In the genomic region with DNA sequence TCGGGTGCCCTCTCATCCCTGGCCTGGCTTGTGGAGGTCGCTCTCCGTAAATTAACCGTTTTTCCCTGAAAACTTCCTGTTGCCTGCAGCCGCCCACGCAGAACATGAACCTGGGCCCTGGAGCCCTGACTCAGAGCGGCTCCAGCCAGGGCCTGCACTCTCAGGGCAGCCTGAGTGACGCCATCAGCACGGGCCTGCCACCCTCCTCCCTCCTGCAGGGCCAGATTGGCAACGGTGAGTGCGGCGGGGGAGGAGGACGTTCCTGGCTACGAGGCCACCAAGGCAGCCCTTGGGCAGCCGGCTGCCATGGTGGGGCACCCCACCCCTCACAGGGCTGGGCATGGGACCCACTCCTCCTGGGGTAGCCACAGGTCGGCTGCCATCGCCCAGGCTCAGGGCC, we compare ENCODE assay signal across 22 cellular contexts. TPM values are rescaled to one million over a fixed set of nuclear protein-coding genes. Genes with fewer than 3 reads are reported as not detected.
DNase-seq lines count a peak whose midpoint lies in the region; ATAC-seq, FAIRE-seq and TF ChIP-seq lines count a peak whose summit lies in the region.
"Had no signal": no experiment of that assay in that cellular context is flagged by ENCODE, and none has a peak within 500 bp of the region (broad histone marks: within the 10 kb centered on the region; RNA-seq: fewer than 3 reads in every experiment).

No MANE protein-coding gene starts in this region.

- H3K36me3 ChIP-seq in brain microvascular endothelial cell (replicated peaks): peaks cover 31% of the 10 kb centered on the region

- H3K27me3 Mint-ChIP-seq in stimulated activated memory B cell treated with anti-CD40 and anti-IgM and Interleukin-4, amounts not matched to agents 10 μg/mL and 1 μg/mL and 100 μg/mL, for 72 hours: no peaks in the 10 kb centered on the region
- H3K27me3 Mint-ChIP-seq: activated CD8-positive, alpha-beta memory T cell treated with anti-CD3 and anti-CD28 coated beads, Interleukin-2, amount 10 ng/mL, durations not matched to agents 7 days and 5 days; brain had no signal

- no peak overlapping the region for H3K4me3 ChIP-seq in brain microvascular endothelial cell (ENCODE audit: low read depth, low read length)
- H3K4me3 ChIP-seq: mucosa of descending colon, pancreas had no signal

- H3K4me3 Mint-ChIP-seq in stimulated activated memory B cell treated with anti-CD40 and anti-IgM and Interleukin-4, amounts not matched to agents 10 μg/mL and 1 μg/mL and 100 μg/mL, for 72 hours: no peak overlapping the region
- H3K4me3 Mint-ChIP-seq: activated CD8-positive, alpha-beta memory T cell treated with anti-CD3 and anti-CD28 coated beads, Interleukin-2, amount 10 ng/mL, durations not matched to agents 7 days and 5 days; brain; CD8-positive, alpha-beta T cell; endodermal cell; WTC11 had no signal

- H3K27ac Mint-ChIP-seq in stimulated activated memory B cell treated with anti-CD40 and anti-IgM and Interleukin-4, amounts not matched to agents 10 μg/mL and 1 μg/mL and 100 μg/mL, for 72 hours: no peak overlapping the region
- H3K27ac Mint-ChIP-seq: activated CD8-positive, alpha-beta memory T cell treated with anti-CD3 and anti-CD28 coated beads, Interleukin-2, amount 10 ng/mL, durations not matched to agents 7 days and 5 days; brain; CD8-positive, alpha-beta T cell; endodermal cell; WTC11 had no signal

- DNase-seq in Right ventricle myocardium inferior (ENCODE audit: missing footprints) (peak; percentile 37), left cardiac atrium (no peak), brain microvascular endothelial cell (peak; percentile 62), iris pigment epithelial cell (ENCODE audit: low read depth) (peak; percentile 91), urothelium cell line (ENCODE audit: low spot score) (peak; percentile 95), activated gamma-delta T cell treated with Interleukin-2 at 50 U/mL for 16 hours (no peak)
- DNase-seq in activated CD4-positive, alpha-beta T cell treated with anti-CD3 and anti-CD28 coated beads for 48 hours: no peak
- DNase-seq: 8988T; activated CD8-positive, alpha-beta memory T cell treated with anti-CD3 and anti-CD28 coated beads, Interleukin-2, amount 10 ng/mL, durations not matched to agents 7 days and 5 days; activated gamma-delta T cell; CD8-positive, alpha-beta T cell; endodermal cell; mucosa of descending colon; NCI-H1930; NCI-H526; pancreas; PC-3; stimulated activated CD4-positive, alpha-beta T cell treated with anti-CD3 and anti-CD28 coated beads, Interleukin-12 subunit alpha, Interleukin-12 subunit beta, amount 100 ng/mL, for 4 hours had no signal

- peaks cover 20% of the 10 kb centered on the region for H3K4me1 Mint-ChIP-seq in stimulated activated memory B cell treated with anti-CD40 and anti-IgM and Interleukin-4, amounts not matched to agents 10 μg/mL and 1 μg/mL and 100 μg/mL, for 72 hours

- H3K36me3 Mint-ChIP-seq in stimulated activated memory B cell treated with anti-CD40 and anti-IgM and Interleukin-4, amounts not matched to agents 10 μg/mL and 1 μg/mL and 100 μg/mL, for 72 hours: peaks cover 54% of the 10 kb centered on the region

- no peaks in the 10 kb centered on the region for H3K9me3 Mint-ChIP-seq in stimulated activated memory B cell treated with anti-CD40 and anti-IgM and Interleukin-4, amounts not matched to agents 10 μg/mL and 1 μg/mL and 100 μg/mL, for 72 hours
- H3K9me3 Mint-ChIP-seq: brain; CD8-positive, alpha-beta T cell; endodermal cell; WTC11 had no signal

- intact Hi-C loops in Right ventricle myocardium inferior (cut with DNase I): no loop called here
- intact Hi-C loops in left cardiac atrium (cut with DNase I): no loop called here

- H3K27ac ChIP-seq in brain microvascular endothelial cell: peak overlapping the region; percentile 18
- H3K27ac ChIP-seq: pancreas had no signal

- in situ Hi-C loops in brain microvascular endothelial cell (cut with HindIII; ENCODE audit: low pct_ligation_motif_present, low sequenced_read_pairs): no loop called here

- TF ChIP-seq CTCF in brain microvascular endothelial cell (IDR thresholded peaks at IDR 0.05; ENCODE audit: low read depth, low read length, missing control alignments): no peak

- ATAC-seq in Right ventricle myocardium inferior (no peak), left cardiac atrium (no peak)
- no peak for ATAC-seq in stimulated activated memory B cell treated with anti-CD40 and anti-IgM and Interleukin-4, amounts not matched to agents 10 μg/mL and 1 μg/mL and 100 μg/mL, for 72 hours
- ATAC-seq: activated CD8-positive, alpha-beta memory T cell treated with anti-CD3 and anti-CD28 coated beads, Interleukin-2, amount 10 ng/mL, durations not matched to agents 7 days and 5 days; CD8-positive, alpha-beta T cell; mucosa of descending colon; pancreas; PC-3; WTC11 had no signal

- no peak for FAIRE-seq in urothelium cell line (lab: Jason Lieb, UNC)
- FAIRE-seq: GM12892, pancreas had no signal

- no peaks in the 10 kb centered on the region for H3K27me3 ChIP-seq in brain microvascular endothelial cell (replicated peaks)
- H3K27me3 ChIP-seq: pancreas had no signal

RNA-seq across cellular contexts. Expression of gene SS18L1, which starts 17.8 kb away (rescaled TPM):
- total RNA-seq in Right ventricle myocardium inferior (7.8 TPM), left cardiac atrium (1 to 10 TPM; 7.6 to 7.7 TPM)

RNA-seq across cellular contexts. Expression of gene PSMA7, which starts 18.2 kb away (rescaled TPM):
- 230 TPM for total RNA-seq in Right ventricle myocardium inferior
- total RNA-seq in left cardiac atrium: 100 to 1,000 TPM; 174 to 210 TPM

RNA-seq across cellular contexts. Expression of gene MTG2, which starts 21.5 kb away (rescaled TPM):
- total RNA-seq in Right ventricle myocardium inferior (21.6 TPM), left cardiac atrium (10 to 100 TPM; 19.1 to 28.9 TPM)

RNA-seq across cellular contexts. Expression of gene LSM14B, which starts 39.1 kb away (rescaled TPM):
- total RNA-seq in Right ventricle myocardium inferior (55.2 TPM), left cardiac atrium (10 to 100 TPM; 36.8 to 38.1 TPM)

RNA-seq across cellular contexts. Expression of gene HRH3, which starts 58.7 kb away (rescaled TPM):
- total RNA-seq in Right ventricle myocardium inferior (not detected), left cardiac atrium (not detected)
- total RNA-seq: activated CD8-positive, alpha-beta memory T cell treated with anti-CD3 and anti-CD28 coated beads, Interleukin-2, amount 10 ng/mL, durations not matched to agents 7 days and 5 days; CD8-positive, alpha-beta T cell; PC-3 had no signal

Comparison
In these comparisons a context has a peak if more than half of its experiments do, and no peak if none do; other contexts are left out.
1. DNase-seq: peak in Right ventricle myocardium inferior (single experiment), brain microvascular endothelial cell (single experiment), iris pigment epithelial cell (single experiment) and urothelium cell line (single experiment); none in left cardiac atrium (single experiment), activated CD4-positive, alpha-beta T cell treated with anti-CD3 and anti-CD28 coated beads for 48 hours (single experiment) and activated gamma-delta T cell treated with Interleukin-2 at 50 U/mL for 16 hours (single experiment).